ENCODE assay signal across 16 cellular contexts in the genomic region with DNA sequence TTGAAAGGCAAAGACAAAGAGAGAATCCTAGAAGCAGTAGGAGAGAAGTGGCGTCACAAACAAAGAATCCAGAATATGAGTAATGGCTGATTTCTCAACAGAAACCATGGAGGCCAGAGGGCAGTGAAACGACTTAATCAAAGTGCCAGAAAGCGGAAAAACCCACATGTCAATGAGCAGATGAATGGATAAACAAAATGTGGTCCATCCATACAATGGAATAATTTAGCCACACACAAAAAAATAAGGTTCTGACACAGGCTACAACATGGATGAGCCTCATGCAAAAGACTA. TPM values are rescaled to one million over a fixed set of nuclear protein-coding genes. Genes with fewer than 3 reads are reported as not detected.
A peak's percentile ranks its signal among the peaks of the same experiment; 100 is the strongest.
DNase-seq lines count a peak whose midpoint lies in the region; ATAC-seq, FAIRE-seq and TF ChIP-seq lines count a peak whose summit lies in the region.
"Had no signal": no experiment of that assay in that cellular context is flagged by ENCODE, and none has a peak within 500 bp of the region (broad histone marks: within the 10 kb centered on the region; RNA-seq: fewer than 3 reads in every experiment).

No MANE protein-coding gene starts in this region.

- FAIRE-seq in GM19239 (lab: Jason Lieb, UNC), result no peak
- FAIRE-seq: keratinocyte had no signal

- ATAC-seq in HG03139 (IDR thresholded peaks at IDR 0.05; ENCODE audit: unreplicated experiment), result no peak
- ATAC-seq in heart right ventricle, result no peak
- ATAC-seq: activated CD8-positive, alpha-beta memory T cell treated with anti-CD3 and anti-CD28 coated beads, Interleukin-2, amount 10 ng/mL, durations not matched to agents 7 days and 5 days; gastroesophageal sphincter had no signal

- DNase-seq in AG04450 (ENCODE audit: low read depth, low spot score) (peak; percentile 36), HFFc6 (peak; percentile 66), astrocyte of the cerebellum (ENCODE audit: low read depth) (peak; percentile 51), kidney glomerular epithelial cell (lab: John Stamatoyannopoulos, UW) (peak; percentile 10), NCI-H2081 treated with DMSO at 0.1 percent for 48 hours (lab: John Stamatoyannopoulos, UW) (no peak), GM19239 (ENCODE audit: insufficient read length, low spot score) (no peak), heart right ventricle (no peak)
- DNase-seq: activated CD8-positive, alpha-beta memory T cell treated with anti-CD3 and anti-CD28 coated beads, Interleukin-2, amount 10 ng/mL, durations not matched to agents 7 days and 5 days; KG1; NCI-H1930; Right ventricle myocardium superior; stimulated activated CD4-positive, alpha-beta T cell treated with anti-CD3 and anti-CD28 coated beads, Interleukin-2, amount 100 ng/mL, for 24 hours had no signal

- no peaks in the 10 kb centered on the region for H3K27me3 Mint-ChIP-seq in HFFc6 (ENCODE audit: insufficient read depth)
- H3K27me3 Mint-ChIP-seq: activated CD8-positive, alpha-beta memory T cell treated with anti-CD3 and anti-CD28 coated beads, Interleukin-2, amount 10 ng/mL, durations not matched to agents 7 days and 5 days; dendritic cell treated with granulocyte-macrophage colony-stimulating factor and Interleukin-4, amounts not matched to agents 40 ng/mL and 50 ng/mL, for 4 days had no signal

- intact Hi-C loops in heart right ventricle (cut with DNase I), result no loop called here

- H3K27ac ChIP-seq in AG04450 (ENCODE audit: low read depth, low read length) (no peak overlapping the region), heart right ventricle (no peak overlapping the region)
- H3K27ac ChIP-seq: gastroesophageal sphincter had no signal

- no peak for TF ChIP-seq CTCF in AG04450 (IDR thresholded peaks at IDR 0.05; ENCODE audit: low read depth, low read length)
- no peak for TF ChIP-seq CTCF in HFFc6 (IDR thresholded peaks at IDR 0.05)
- no peak for TF ChIP-seq CTCF in astrocyte of the cerebellum (IDR thresholded peaks at IDR 0.05; ENCODE audit: low read depth, low read length, missing control alignments)
- TF ChIP-seq CTCF in heart right ventricle (IDR thresholded peaks at IDR 0.05), result no peak

- H3K4me1 ChIP-seq in heart right ventricle, result no peaks in the 10 kb centered on the region

- peak overlapping the region; percentile 76 for H3K27ac Mint-ChIP-seq in HFFc6
- H3K27ac Mint-ChIP-seq: activated CD8-positive, alpha-beta memory T cell treated with anti-CD3 and anti-CD28 coated beads, Interleukin-2, amount 10 ng/mL, durations not matched to agents 7 days and 5 days; dendritic cell treated with granulocyte-macrophage colony-stimulating factor and Interleukin-4, amounts not matched to agents 40 ng/mL and 50 ng/mL, for 4 days had no signal

- 82 to 87% methylated on average over 3 of the region's 3 CpGs for WGBS in heart right ventricle, 2 donors

- peaks cover 0 to 35% (median 0%) of the 10 kb centered on the region in 9 donors for H3K36me3 ChIP-seq in heart right ventricle

- peaks cover 24% of the 10 kb centered on the region for H3K36me3 Mint-ChIP-seq in HFFc6 (ENCODE audit: low read depth)
- H3K36me3 Mint-ChIP-seq: activated CD8-positive, alpha-beta memory T cell treated with anti-CD3 and anti-CD28 coated beads, Interleukin-2, amount 10 ng/mL, durations not matched to agents 7 days and 5 days had no signal

- H3K9me3 ChIP-seq in AG04450 (ENCODE audit: control insufficient read depth, insufficient read depth, low read length) (no peaks in the 10 kb centered on the region), heart right ventricle (peaks cover 0 to 6% (median 0%) of the 10 kb centered on the region in 11 donors)
- H3K9me3 ChIP-seq: gastroesophageal sphincter had no signal

- H3K4me1 Mint-ChIP-seq in HFFc6 (ENCODE audit: low read depth), result peaks cover 16% of the 10 kb centered on the region
- H3K4me1 Mint-ChIP-seq: activated CD8-positive, alpha-beta memory T cell treated with anti-CD3 and anti-CD28 coated beads, Interleukin-2, amount 10 ng/mL, durations not matched to agents 7 days and 5 days had no signal

- H3K27me3 ChIP-seq in AG04450 (ENCODE audit: control insufficient read depth, insufficient read depth, low read length), result peaks cover 2% of the 10 kb centered on the region
- H3K27me3 ChIP-seq in heart right ventricle, result no peaks in the 10 kb centered on the region
- H3K27me3 ChIP-seq: gastroesophageal sphincter had no signal

- no peak overlapping the region for H3K4me3 ChIP-seq in AG04450 (ENCODE audit: low read depth, low read length)
- no peak overlapping the region for H3K4me3 ChIP-seq in astrocyte of the cerebellum (ENCODE audit: low read depth, low read length)
- no peak overlapping the region for H3K4me3 ChIP-seq in heart right ventricle
- H3K4me3 ChIP-seq: gastroesophageal sphincter had no signal

- POLR2A ChIA-PET in AG04450 (lab: Yijun Ruan, JAX), result no interaction called here

- peaks cover 5% of the 10 kb centered on the region; the same call in 1 of the 2 replicates for H3K9me3 Mint-ChIP-seq in HFFc6
- H3K9me3 Mint-ChIP-seq: dendritic cell treated with granulocyte-macrophage colony-stimulating factor and Interleukin-4, amounts not matched to agents 40 ng/mL and 50 ng/mL, for 4 days had no signal

- CTCF ChIA-PET in AG04450 (lab: Charles Lee), result no interaction called here

- H3K4me3 Mint-ChIP-seq in HFFc6, result peak overlapping the region; percentile 13; the same call in 1 of the 2 replicates
- H3K4me3 Mint-ChIP-seq: activated CD8-positive, alpha-beta memory T cell treated with anti-CD3 and anti-CD28 coated beads, Interleukin-2, amount 10 ng/mL, durations not matched to agents 7 days and 5 days; dendritic cell treated with granulocyte-macrophage colony-stimulating factor and Interleukin-4, amounts not matched to agents 40 ng/mL and 50 ng/mL, for 4 days had no signal

- in situ Hi-C loops in astrocyte of the cerebellum (cut with HindIII; ENCODE audit: low sequenced_read_pairs), result no loop called here

RNA-seq across cellular contexts. Expression of gene RANBP3, which starts 52.2 kb away (rescaled TPM):
- 62.6 and 81.9 TPM in 2 replicates for polyA plus RNA-seq in AG04450 (2011; rRNA removed)
- polyA minus RNA-seq in AG04450 (2011; rRNA and poly(A)+ RNA removed), result 45.8 and 76.4 TPM in 2 replicates
- total RNA-seq in HFFc6 (2021; fragmentation: NEBNext Ultra II Directional; extraction: Animal tissue kit (Norgen Biotek cat#: 25700)), result 10 to 100 TPM; 57.6 to 80.9 (median 70.4) TPM
- 10 to 100 TPM; 51.4 to 76.1 (median 63.3) TPM for total RNA-seq in heart right ventricle
- polyA plus RNA-seq in heart right ventricle, result 10 to 100 TPM; 29.5 to 45.2 TPM

Comparison
In these comparisons a context has a peak if more than half of its experiments do, and no peak if none do; other contexts are left out.
1. DNase-seq: peak in AG04450 (single experiment), HFFc6 (single experiment), astrocyte of the cerebellum (single experiment) and kidney glomerular epithelial cell (single experiment); none in NCI-H2081 treated with DMSO at 0.1 percent for 48 hours (single experiment), GM19239 (single experiment) and heart right ventricle (0 of 2).